In genomic region chr15:77419050-77419835, GRCh38 we compare ENCODE assay signal across 1 cellular context.
TF ChIP-seq lines count a peak whose summit lies in the region.

No MANE protein-coding gene starts in this region.

TF ChIP-seq in HCT116, 20 proteins besides CTCF, POLR2A, EP300 and RAD21 (continued from another document):
- TF ChIP-seq ZBTB33 (IDR thresholded peaks at IDR 0.05; ENCODE audit: extremely low read depth, insufficient replicate concordance, low read length) (no peak), YY1 (IDR thresholded peaks at IDR 0.05; ENCODE audit: extremely low read depth, insufficient replicate concordance, low read depth, low read length) (no peak), SP1 (IDR thresholded peaks at IDR 0.05; ENCODE audit: low read depth) (no peak), SRF (IDR thresholded peaks at IDR 0.05; ENCODE audit: low read depth) (no peak), ATF3 (IDR thresholded peaks at IDR 0.05) (no peak), POLR2AphosphoS5 (IDR thresholded peaks at IDR 0.05; ENCODE audit: low read depth, low read length) (no peak), CEBPB (IDR thresholded peaks at IDR 0.05; ENCODE audit: low read depth) (no peak), FOSL1 (IDR thresholded peaks at IDR 0.05; ENCODE audit: low read depth) (no peak), EZH2phosphoT487 (IDR thresholded peaks at IDR 0.05; ENCODE audit: borderline replicate concordance) (no peak), CBX3 (IDR thresholded peaks at IDR 0.05; ENCODE audit: low read depth) (no peak), REST (IDR thresholded peaks at IDR 0.05; ENCODE audit: low read depth) (no peak), TCF7L2 (IDR thresholded peaks at IDR 0.05; ENCODE audit: borderline replicate concordance, extremely low read depth, insufficient read depth, insufficient read length) (no peak)
